ENCODE assay signal across 2 cellular contexts in genomic region chr19:17448190-17448967, GRCh38.
A peak's percentile ranks its signal among the peaks of the same experiment; 100 is the strongest.
TF ChIP-seq lines count a peak whose summit lies in the region.

TMEM221 (minus strand) TSS chr19:17448668; CDS start chr19:17448462, 206 bp downstream.

TF ChIP-seq in HEK293, 187 proteins besides CTCF, POLR2A, EP300 and RAD21 (continued from another document and continues in another):
- TF ChIP-seq ZBTB10 (tag by site-specific recombination; IDR thresholded peaks at IDR 0.05) (peak; percentile 63; the same call in 1 of the 2 replicates), ZNF239 (tag by site-specific recombination; IDR thresholded peaks at IDR 0.05) (no peak), ZNF366 (tag by site-specific recombination; conservative IDR thresholded peaks at IDR 0.05) (no peak), GLIS2 (tag by site-specific recombination; IDR thresholded peaks at IDR 0.05) (peak; percentile 90), ZNF785 (tag by site-specific recombination; IDR thresholded peaks at IDR 0.05) (peak; percentile 74; the same call in 1 of the 2 replicates), ZNF621 (tag by site-specific recombination; IDR thresholded peaks at IDR 0.05) (no peak), ZBTB20 (tag by site-specific recombination; IDR thresholded peaks at IDR 0.05) (peak; percentile 90), ZNF274 (IDR thresholded peaks at IDR 0.05; ENCODE audit: low read length) (no peak), ZNF274 (tag by site-specific recombination; IDR thresholded peaks at IDR 0.05; ENCODE audit: borderline replicate concordance) (no peak), ZNF660 (tag by site-specific recombination; IDR thresholded peaks at IDR 0.05) (no peak), SP3 (tag by site-specific recombination; IDR thresholded peaks at IDR 0.05) (peak; percentile 55), ZNF624 (tag by site-specific recombination; IDR thresholded peaks at IDR 0.05) (no peak), ZFP69B (tag by site-specific recombination; IDR thresholded peaks at IDR 0.05) (peak; percentile 81), ZBTB7A (tag by site-specific recombination; IDR thresholded peaks at IDR 0.05; ENCODE audit: low read depth) (0 out of 2 replicates have a peak, but pooled peaks have one; percentile 44), ZNF398 (tag by site-specific recombination; IDR thresholded peaks at IDR 0.05) (0 out of 2 replicates have a peak, but pooled peaks have one; percentile 10), ZXDB (tag by site-specific recombination; IDR thresholded peaks at IDR 0.05) (0 out of 2 replicates have a peak, but pooled peaks have one; percentile 17), ZBTB26 (tag by site-specific recombination; optimal IDR thresholded peaks at IDR 0.05) (peak; percentile 56), ZNF449 (tag by site-specific recombination; IDR thresholded peaks at IDR 0.05) (no peak), PATZ1 (tag by site-specific recombination; IDR thresholded peaks at IDR 0.05) (peak; percentile 53), ZNF292 (tag by site-specific recombination; IDR thresholded peaks at IDR 0.05; ENCODE audit: borderline replicate concordance, low read depth) (no peak), ZEB2 (tag by site-specific recombination; IDR thresholded peaks at IDR 0.05) (peak; percentile 37; the same call in 1 of the 2 replicates)

TF ChIP-seq in HepG2, 621 proteins besides CTCF, POLR2A, EP300 and RAD21 (continued from another document and continues in another):
- TF ChIP-seq ATF6 (CRISPR knock-in tag; conservative IDR thresholded peaks at IDR 0.05) (no peak), SMARCC2 (IDR thresholded peaks at IDR 0.05) (no peak), PHF8 (CRISPR knock-in tag; IDR thresholded peaks at IDR 0.05) (peak; percentile 29; the same call in 1 of the 2 replicates), NR2C2 (CRISPR knock-in tag; IDR thresholded peaks at IDR 0.05; ENCODE audit: borderline replicate concordance) (peak; percentile 86), YY1 (IDR thresholded peaks at IDR 0.05; ENCODE audit: insufficient read depth, insufficient replicate concordance, low read depth, low read length) (peak; percentile 25), ZNF572 (CRISPR knock-in tag; IDR thresholded peaks at IDR 0.05) (no peak), U2AF2 (IDR thresholded peaks at IDR 0.05; ENCODE audit: low read depth, low read length) (no peak), SCMH1 (CRISPR knock-in tag; IDR thresholded peaks at IDR 0.05; ENCODE audit: borderline replicate concordance) (no peak), ZNF256 (CRISPR knock-in tag; conservative IDR thresholded peaks at IDR 0.05) (no peak), RARA (CRISPR knock-in tag; IDR thresholded peaks at IDR 0.05) (no peak), CEBPB (IDR thresholded peaks at IDR 0.05; ENCODE audit: borderline replicate concordance, low read depth, low read length) (no peak), STAT6 (CRISPR knock-in tag; IDR thresholded peaks at IDR 0.05; ENCODE audit: borderline replicate concordance) (no peak), RFXANK (CRISPR knock-in tag; IDR thresholded peaks at IDR 0.05) (no peak), PRDM15 (CRISPR knock-in tag; IDR thresholded peaks at IDR 0.05) (no peak), KDM2A (CRISPR knock-in tag; IDR thresholded peaks at IDR 0.05; ENCODE audit: borderline replicate concordance, low read depth) (0 out of 2 replicates have a peak, but pooled peaks have one; percentile 20), MLXIP (CRISPR knock-in tag; IDR thresholded peaks at IDR 0.05; ENCODE audit: borderline replicate concordance) (no peak), KAT8 (CRISPR knock-in tag; IDR thresholded peaks at IDR 0.05) (0 out of 2 replicates have a peak, but pooled peaks have one; percentile 27), CBX2 (IDR thresholded peaks at IDR 0.05; ENCODE audit: low read depth, low read length) (no peak), CBX2 (CRISPR knock-in tag; IDR thresholded peaks at IDR 0.05; ENCODE audit: low read depth) (no peak), ZNF687 (CRISPR knock-in tag; IDR thresholded peaks at IDR 0.05) (peak; percentile 51), HINFP (CRISPR knock-in tag; IDR thresholded peaks at IDR 0.05; ENCODE audit: low read depth) (no peak), ISX (CRISPR knock-in tag; conservative IDR thresholded peaks at IDR 0.05) (no peak), AHR (CRISPR knock-in tag; IDR thresholded peaks at IDR 0.05) (no peak), PHF21A (CRISPR knock-in tag; IDR thresholded peaks at IDR 0.05) (0 out of 2 replicates have a peak, but pooled peaks have one; percentile 38), ZNF607 (CRISPR knock-in tag; IDR thresholded peaks at IDR 0.05; ENCODE audit: borderline replicate concordance) (no peak), ZFX (CRISPR knock-in tag; IDR thresholded peaks at IDR 0.05; ENCODE audit: low read depth) (peak; percentile 31; the same call in 1 of the 2 replicates), ZNF629 (CRISPR knock-in tag; conservative IDR thresholded peaks at IDR 0.05) (no peak), HNRNPK (IDR thresholded peaks at IDR 0.05; ENCODE audit: low read depth, low read length, poor library complexity, severe bottlenecking) (peak; percentile 70), ZMAT5 (CRISPR knock-in tag; IDR thresholded peaks at IDR 0.05; ENCODE audit: borderline replicate concordance, low read depth) (no peak), TBX3 (IDR thresholded peaks at IDR 0.05; ENCODE audit: borderline replicate concordance) (no peak)
